11 cellular contexts compared by ENCODE assay signal in the genomic region with DNA sequence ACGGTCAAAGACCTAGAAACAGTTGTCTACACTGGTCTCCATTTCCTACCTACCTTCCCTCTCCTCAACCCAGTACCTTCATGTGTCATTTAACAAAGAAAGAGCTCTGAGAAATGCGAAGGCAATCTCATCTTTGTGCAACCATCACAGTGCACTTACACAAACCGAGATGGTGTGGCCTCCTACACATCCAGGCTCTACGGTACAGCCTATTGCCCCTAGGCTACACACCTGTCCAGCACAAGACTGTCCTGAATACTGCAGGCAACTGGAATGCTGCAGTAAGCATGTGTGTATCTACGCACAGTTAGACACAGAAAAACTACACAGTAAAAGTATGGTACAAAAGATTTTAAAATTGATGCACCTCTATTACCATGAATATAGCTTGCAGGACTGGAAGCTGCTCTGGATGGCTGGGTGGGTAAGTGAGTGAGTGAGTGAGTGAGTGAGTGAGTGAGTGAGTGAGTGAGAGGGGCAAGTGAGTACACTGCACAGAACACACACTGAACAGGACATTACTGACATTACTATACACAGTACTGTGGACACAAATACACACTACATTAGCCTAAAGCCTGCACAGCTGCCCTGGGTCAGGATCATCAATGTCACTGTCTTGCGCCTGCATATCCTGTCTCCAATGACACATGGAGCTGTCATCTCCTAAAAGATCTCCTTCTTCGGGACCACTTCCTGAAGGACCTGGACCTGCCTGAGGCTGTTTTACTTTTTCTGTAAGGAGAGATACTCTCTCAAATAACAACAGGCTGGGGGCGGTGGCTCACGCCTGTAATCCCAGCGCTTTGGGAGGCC. TPM values are rescaled to one million over a fixed set of nuclear protein-coding genes. Genes with fewer than 3 reads are reported as not detected.
A peak's percentile ranks its signal among the peaks of the same experiment; 100 is the strongest.
DNase-seq lines count a peak whose midpoint lies in the region; ATAC-seq and TF ChIP-seq lines count a peak whose summit lies in the region.
"Had no signal": no experiment of that assay in that cellular context is flagged by ENCODE, and none has a peak within 500 bp of the region (broad histone marks: within the 10 kb centered on the region; RNA-seq: fewer than 3 reads in every experiment).

No MANE protein-coding gene starts in this region.

- H3K4me3 ChIP-seq in GM23248: peak overlapping the region; percentile 30
- H3K4me3 ChIP-seq in lower leg skin (ENCODE audit: low read depth, poor library complexity, severe bottlenecking): no peak overlapping the region

- no peak for TF ChIP-seq POLR2A in lower leg skin (IDR thresholded peaks at IDR 0.05)

- H3K4me3 Mint-ChIP-seq in WTC11: no peak overlapping the region
- no peak overlapping the region for H3K4me3 Mint-ChIP-seq in stimulated activated effector memory CD8-positive, alpha-beta T cell treated with anti-CD3 and anti-CD28 coated beads, Interleukin-12 subunit alpha, Interleukin-12 subunit beta, amount 100 ng/mL, for 72 hours
- H3K4me3 Mint-ChIP-seq: activated naive CD8-positive, alpha-beta T cell had no signal

- H3K4me2 ChIP-seq in GM23248 (ENCODE audit: unreplicated experiment): peak overlapping the region; percentile 64

- CTCF ChIA-PET in WTC11 (lab: Charles Lee): interaction anchor here (1.1 to 1.3 kb wide), 3 partner anchors 11 to 69 kb away, joined by 3 to 5 read pairs (median 3); no protein-coding TSS in a partner anchor

- peak overlapping the region; percentile 14; the same call in 1 of the 2 replicates for H3K27ac Mint-ChIP-seq in WTC11
- H3K27ac Mint-ChIP-seq in stimulated activated effector memory CD8-positive, alpha-beta T cell treated with anti-CD3 and anti-CD28 coated beads, Interleukin-12 subunit alpha, Interleukin-12 subunit beta, amount 100 ng/mL, for 72 hours: peak overlapping the region; percentile 17
- H3K27ac Mint-ChIP-seq: activated naive CD8-positive, alpha-beta T cell had no signal

- peaks cover 89% of the 10 kb centered on the region for H3F3A ChIP-seq in GM23248 (ENCODE audit: insufficient read depth)

- H3K9me3 Mint-ChIP-seq in WTC11: no peaks in the 10 kb centered on the region
- no peaks in the 10 kb centered on the region for H3K9me3 Mint-ChIP-seq in stimulated activated effector memory CD8-positive, alpha-beta T cell treated with anti-CD3 and anti-CD28 coated beads, Interleukin-12 subunit alpha, Interleukin-12 subunit beta, amount 100 ng/mL, for 72 hours

- TF ChIP-seq CTCF in WTC11 (IDR thresholded peaks at IDR 0.05) (no peak), lower leg skin (IDR thresholded peaks at IDR 0.05) (no peak)

- 66 to 74% methylated on average over 10 of the region's 10 CpGs for WGBS in GM23248 (ENCODE audit: low coverage in 1 of 2, low lambda C conversion rate in 2 of 2, missing lambda C conversion rate in 2 of 2), 2 experiments
- 76 to 78% methylated on average over 10 of the region's 10 CpGs for WGBS in lower leg skin, 2 donors

- peaks cover 74% of the 10 kb centered on the region for H4K20me1 ChIP-seq in GM23248 (ENCODE audit: insufficient read depth)

- peaks cover 90% of the 10 kb centered on the region for H3K4me1 ChIP-seq in GM23248 (ENCODE audit: insufficient read depth)

- no peaks in the 10 kb centered on the region for H3K9me3 ChIP-seq in GM23248 (ENCODE audit: low read depth)

- POLR2A ChIA-PET in WTC11 (lab: Charles Lee): no interaction called here

- intact Hi-C loops in left ventricle myocardium superior (cut with micrococcal nuclease) (no loop called here), lower leg skin (cut with DNase I; ENCODE audit: low total_unique reads) (no loop called here)

- peak overlapping the region; percentile 67; the same call in 1 of the 2 replicates for H3K27ac ChIP-seq in GM23248

- DNase-seq in GM23248 (no peak), WTC11 (ENCODE audit: low spot score) (no peak), left ventricle myocardium superior (no peak), lower leg skin (ENCODE audit: low spot score in 2 of 2) (no peak), DMS53 (lab: John Stamatoyannopoulos, UW) (no peak)
- no peak for DNase-seq in stimulated activated effector memory CD8-positive, alpha-beta T cell treated with anti-CD3 and anti-CD28 coated beads, Interleukin-12 subunit alpha, Interleukin-12 subunit beta, amount 100 ng/mL, for 72 hours (ENCODE audit: low spot score in 2 of 2)
- DNase-seq: midbrain, NCI-H1048 had no signal

- ATAC-seq in WTC11 (no peak), left ventricle myocardium superior (peak; percentile 5), HG02678 (IDR thresholded peaks at IDR 0.05; ENCODE audit: unreplicated experiment) (no peak), GM19455 (IDR thresholded peaks at IDR 0.05; ENCODE audit: unreplicated experiment) (no peak)
- peak; percentile 53 for ATAC-seq in stimulated activated effector memory CD8-positive, alpha-beta T cell treated with anti-CD3 and anti-CD28 coated beads, Interleukin-12 subunit alpha, Interleukin-12 subunit beta, amount 100 ng/mL, for 72 hours

- no peak overlapping the region for H2AFZ ChIP-seq in GM23248

- no peaks in the 10 kb centered on the region for H3K27me3 Mint-ChIP-seq in WTC11 (ENCODE audit: low read depth)
- H3K27me3 Mint-ChIP-seq: activated naive CD8-positive, alpha-beta T cell had no signal

- no peak overlapping the region; the same call in 1 of the 2 replicates for H3K9ac ChIP-seq in GM23248

- peaks cover 27% of the 10 kb centered on the region for H3K36me3 ChIP-seq in GM23248 (ENCODE audit: low read depth)

- peaks cover 11% of the 10 kb centered on the region for H3K36me3 Mint-ChIP-seq in WTC11
- peaks cover 18% of the 10 kb centered on the region for H3K36me3 Mint-ChIP-seq in stimulated activated effector memory CD8-positive, alpha-beta T cell treated with anti-CD3 and anti-CD28 coated beads, Interleukin-12 subunit alpha, Interleukin-12 subunit beta, amount 100 ng/mL, for 72 hours

- in situ Hi-C loops in GM23248 (cut with MboI): no loop called here

- no peaks in the 10 kb centered on the region for H3K9me2 ChIP-seq in GM23248 (ENCODE audit: insufficient read depth)

- H3K4me1 Mint-ChIP-seq in WTC11: peaks cover 65% of the 10 kb centered on the region
- peaks cover 68% of the 10 kb centered on the region for H3K4me1 Mint-ChIP-seq in stimulated activated effector memory CD8-positive, alpha-beta T cell treated with anti-CD3 and anti-CD28 coated beads, Interleukin-12 subunit alpha, Interleukin-12 subunit beta, amount 100 ng/mL, for 72 hours

- no peaks in the 10 kb centered on the region for H3K27me3 ChIP-seq in GM23248 (replicated peaks; ENCODE audit: insufficient read depth)

- H3K79me2 ChIP-seq in GM23248 (ENCODE audit: insufficient read depth): peaks cover 100% of the 10 kb centered on the region

TF ChIP-seq in WTC11, 78 proteins besides CTCF, POLR2A, EP300 and RAD21:
- no peak for TF ChIP-seq JUN (CRISPR knock-in tag; IDR thresholded peaks at IDR 0.05)
- no peak for TF ChIP-seq GRHL2 (CRISPR knock-in tag; IDR thresholded peaks at IDR 0.05; ENCODE audit: insufficient replicate concordance, severe bottlenecking)
- no peak for TF ChIP-seq GTF2I (CRISPR knock-in tag; conservative IDR thresholded peaks at IDR 0.05)
- no peak for TF ChIP-seq ZNF512 (CRISPR knock-in tag; IDR thresholded peaks at IDR 0.05; ENCODE audit: borderline replicate concordance)
- no peak for TF ChIP-seq PRRX2 (CRISPR knock-in tag; IDR thresholded peaks at IDR 0.05)
- TF ChIP-seq CREM (CRISPR knock-in tag; IDR thresholded peaks at IDR 0.05): no peak
- no peak for TF ChIP-seq CREB1 (CRISPR knock-in tag; IDR thresholded peaks at IDR 0.05)
- no peak for TF ChIP-seq ZBTB21 (CRISPR knock-in tag; IDR thresholded peaks at IDR 0.05; ENCODE audit: borderline replicate concordance)
- TF ChIP-seq MYBL2 (CRISPR knock-in tag; IDR thresholded peaks at IDR 0.05): no peak
- TF ChIP-seq NFATC4 (CRISPR knock-in tag; IDR thresholded peaks at IDR 0.05): no peak

RNA-seq across cellular contexts. Expression of gene ITGB1, which starts 18.5 kb away (rescaled TPM):
- 5,235 and 7,382 TPM in 2 replicates for total RNA-seq in GM23248 (2014; rRNA removed; shearing (Covaris generic))
- polyA plus RNA-seq in GM23248 (2016; fragmentation: Nextera tagmentation; extraction: Ambion mirVana): 3,297 and 3,318 TPM in 2 replicates
- 317 to 344 TPM (median 321 TPM) in 3 replicates for total RNA-seq in WTC11 (2021)
- total RNA-seq in left ventricle myocardium superior: 551 TPM
- 100 to 1,000 TPM; 159 to 216 (median 209) TPM for total RNA-seq in lower leg skin

Comparison
In these comparisons a context has a peak if more than half of its experiments do, and no peak if none do; other contexts are left out.
1. ATAC-seq: peak in left ventricle myocardium superior (single experiment) and stimulated activated effector memory CD8-positive, alpha-beta T cell treated with anti-CD3 and anti-CD28 coated beads, Interleukin-12 subunit alpha, Interleukin-12 subunit beta, amount 100 ng/mL, for 72 hours (single experiment); none in WTC11 (single experiment), HG02678 (single experiment) and GM19455 (single experiment).